19 cellular contexts compared by ENCODE assay signal in the genomic region with DNA sequence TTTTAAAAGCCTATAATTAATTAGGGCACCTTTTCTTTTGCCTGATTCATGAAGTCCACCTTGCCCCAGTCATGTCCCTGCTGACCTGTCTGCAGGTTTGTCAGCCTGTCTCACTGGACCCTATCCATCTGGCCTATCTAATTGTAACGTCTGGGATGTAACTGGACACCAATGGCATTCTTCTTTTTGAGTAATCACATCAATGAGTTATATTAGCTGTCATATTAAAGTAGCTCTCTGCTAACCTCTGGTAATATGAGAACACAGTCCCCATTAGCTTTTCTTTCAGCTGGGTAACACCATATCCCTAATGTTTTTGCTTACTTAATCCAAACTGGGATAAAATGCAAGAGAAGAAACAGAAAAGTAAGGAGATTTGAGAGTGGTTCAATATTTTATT.
A peak's percentile ranks its signal among the peaks of the same experiment; 100 is the strongest.
DNase-seq lines count a peak whose midpoint lies in the region; ATAC-seq and TF ChIP-seq lines count a peak whose summit lies in the region.
"Had no signal": no experiment of that assay in that cellular context is flagged by ENCODE, and none has a peak within 500 bp of the region (broad histone marks: within the 10 kb centered on the region; RNA-seq: fewer than 3 reads in every experiment).

No MANE protein-coding gene starts in this region.

- H3K27ac Mint-ChIP-seq in glutamatergic neuron (ENCODE audit: unreplicated experiment), result peak overlapping the region; percentile 18

- peaks cover 8% of the 10 kb centered on the region for H3K9me3 Mint-ChIP-seq in glutamatergic neuron (ENCODE audit: unreplicated experiment)

- peaks cover 30% of the 10 kb centered on the region for H3K4me1 Mint-ChIP-seq in glutamatergic neuron (ENCODE audit: low read depth, unreplicated experiment)

- no peak for ATAC-seq in stimulated activated naive CD8-positive, alpha-beta T cell treated with anti-CD3 and anti-CD28 coated beads, Interleukin-15, Interleukin-2, amounts not matched to agents 100 U/mL and 50 U/mL, for 24 hours
- no peak for ATAC-seq in HG03571 (IDR thresholded peaks at IDR 0.05; ENCODE audit: unreplicated experiment)
- ATAC-seq: GM12878, HCT116, heart right ventricle, lower lobe of right lung, Panc1 had no signal

- peak; percentile 31 for DNase-seq in DMS153 (lab: John Stamatoyannopoulos, UW)
- peak; percentile 9 for DNase-seq in HS-27A (ENCODE audit: low read depth)
- peak; percentile 70 for DNase-seq in NCI-H69 (lab: John Stamatoyannopoulos, UW)
- DNase-seq in glutamatergic neuron, result no peak
- DNase-seq in stimulated activated naive CD8-positive, alpha-beta T cell treated with anti-CD3 and anti-CD28 coated beads, Interleukin-15, Interleukin-2, amounts not matched to agents 100 U/mL and 50 U/mL, for 24 hours, result no peak
- DNase-seq in NCI-H345 (lab: John Stamatoyannopoulos, UW), result no peak
- DNase-seq: activated naive CD4-positive, alpha-beta T cell; aorta; cerebellar nuclear complex; effector CD4-positive, alpha-beta T cell; heart right ventricle; KBM-7; lower lobe of right lung; NCI-H1436; stimulated activated CD4-positive, alpha-beta T cell treated with anti-CD3 and anti-CD28 coated beads, Interleukin-2, amount 100 ng/mL, for 24 hours had no signal

- H3K4me3 Mint-ChIP-seq in glutamatergic neuron (ENCODE audit: unreplicated experiment), result no peak overlapping the region

- H3K27me3 Mint-ChIP-seq in glutamatergic neuron (ENCODE audit: unreplicated experiment), result peaks cover 6% of the 10 kb centered on the region

- TF ChIP-seq CTCF in glutamatergic neuron (IDR thresholded peaks at IDR 0.05; ENCODE audit: partially characterized antibody, unreplicated experiment), result no peak

- H3K36me3 Mint-ChIP-seq in glutamatergic neuron (ENCODE audit: unreplicated experiment), result no peaks in the 10 kb centered on the region

Comparison
In these comparisons a context has a peak if more than half of its experiments do, and no peak if none do; other contexts are left out.
1. DNase-seq: peak in DMS153 (single experiment), HS-27A (single experiment) and NCI-H69 (single experiment); none in glutamatergic neuron (single experiment), stimulated activated naive CD8-positive, alpha-beta T cell treated with anti-CD3 and anti-CD28 coated beads, Interleukin-15, Interleukin-2, amounts not matched to agents 100 U/mL and 50 U/mL, for 24 hours (single experiment) and NCI-H345 (single experiment).